In genomic region chr1:6491076-6491449, GRCh38 we compare ENCODE assay signal across 7 cellular contexts. TPM values are rescaled to one million over a fixed set of nuclear protein-coding genes. Genes with fewer than 3 reads are reported as not detected.
DNase-seq lines count a peak whose midpoint lies in the region; TF ChIP-seq lines count a peak whose summit lies in the region.

No MANE protein-coding gene starts in this region.

- H3K4me3 Mint-ChIP-seq in activated T-helper 2 cell treated with anti-CD3 and anti-CD28 coated beads, Interferon-gamma antibody, Interleukin-2, Interleukin-4, amounts not matched to agents 10 μg/mL and 5 μg/mL and 100 μg/mL, durations not matched to agents 14 hours and 24 hours and 36 hours (ENCODE audit: low read depth): peak overlapping the region; percentile 67

- TF ChIP-seq EP300 in stomach (IDR thresholded peaks at IDR 0.05): no peak

- no peak for TF ChIP-seq CTCF in stomach (IDR thresholded peaks at IDR 0.05)

- peak overlapping the region; percentile 54 for H3K27ac Mint-ChIP-seq in activated T-helper 2 cell treated with anti-CD3 and anti-CD28 coated beads, Interferon-gamma antibody, Interleukin-2, Interleukin-4, amounts not matched to agents 10 μg/mL and 5 μg/mL and 100 μg/mL, durations not matched to agents 14 hours and 24 hours and 36 hours

- peaks cover 5% of the 10 kb centered on the region for H3K27me3 ChIP-seq in HUES48 (ENCODE audit: control insufficient read depth, insufficient read depth, low read length)
- H3K27me3 ChIP-seq in iPS-20b (ENCODE audit: insufficient read depth, low read length): peaks cover 10% of the 10 kb centered on the region
- H3K27me3 ChIP-seq in stomach: peaks cover 0 to 32% (median 16%) of the 10 kb centered on the region in 3 donors

- H3K9me3 ChIP-seq in HUES48 (ENCODE audit: control insufficient read depth, insufficient read depth, low read length): no peaks in the 10 kb centered on the region
- no peaks in the 10 kb centered on the region for H3K9me3 ChIP-seq in iPS-20b (ENCODE audit: insufficient read depth, low read depth, low read length)
- no peaks in the 10 kb centered on the region for H3K9me3 ChIP-seq in stomach

- H3K4me3 ChIP-seq in HUES48 (ENCODE audit: low read depth, low read length) (peak overlapping the region; percentile 87), iPS-20b (ENCODE audit: low read length) (peak overlapping the region; percentile 88), stomach (peak overlapping the region; percentile 65 to 84 (median 68))

- peak overlapping the region; percentile 85 for H3K27ac ChIP-seq in HUES48 (ENCODE audit: low read depth, low read length)
- no peak overlapping the region for H3K27ac ChIP-seq in iPS-20b (ENCODE audit: low read length)
- H3K27ac ChIP-seq in stomach: peak overlapping the region; percentile 77 to 88 (median 84)

- H3K4me1 Mint-ChIP-seq in activated T-helper 2 cell treated with anti-CD3 and anti-CD28 coated beads, Interferon-gamma antibody, Interleukin-2, Interleukin-4, amounts not matched to agents 10 μg/mL and 5 μg/mL and 100 μg/mL, durations not matched to agents 14 hours and 24 hours and 36 hours (ENCODE audit: low read depth): peaks cover 10% of the 10 kb centered on the region

- H3K9ac ChIP-seq in HUES48 (ENCODE audit: low read depth, low read length) (peak overlapping the region; percentile 41), iPS-20b (ENCODE audit: low read depth, low read length) (peak overlapping the region; percentile 79; the same call in 1 of the 2 replicates)

- H3K27me3 Mint-ChIP-seq in activated T-helper 2 cell treated with anti-CD3 and anti-CD28 coated beads, Interferon-gamma antibody, Interleukin-2, Interleukin-4, amounts not matched to agents 10 μg/mL and 5 μg/mL and 100 μg/mL, durations not matched to agents 14 hours and 24 hours and 36 hours (ENCODE audit: low read depth): peaks cover 10% of the 10 kb centered on the region

- WGBS in stomach, 5 donors: 23 to 33% (median 26%) methylated on average over 6 of the region's 6 CpGs

- intact Hi-C loops in activated T-helper 2 cell treated with anti-CD3 and anti-CD28 coated beads, Interferon-gamma antibody, Interleukin-2, Interleukin-4, amounts not matched to agents 10 μg/mL and 5 μg/mL and 100 μg/mL, durations not matched to agents 14 hours and 24 hours and 36 hours (cut with micrococcal nuclease): no loop called here
- intact Hi-C loops in stomach (cut with DNase I; ENCODE audit: low total_unique reads): no loop called here

- H3K36me3 Mint-ChIP-seq in activated T-helper 2 cell treated with anti-CD3 and anti-CD28 coated beads, Interferon-gamma antibody, Interleukin-2, Interleukin-4, amounts not matched to agents 10 μg/mL and 5 μg/mL and 100 μg/mL, durations not matched to agents 14 hours and 24 hours and 36 hours (ENCODE audit: low read depth): no peaks in the 10 kb centered on the region

- H3K4me1 ChIP-seq in HUES48 (ENCODE audit: control insufficient read depth, insufficient read depth, low read length): peaks cover 21% of the 10 kb centered on the region
- peaks cover 20% of the 10 kb centered on the region; the same call in 1 of the 2 replicates for H3K4me1 ChIP-seq in iPS-20b (ENCODE audit: insufficient read depth, low read length)
- peaks cover 16 to 52% (median 41%) of the 10 kb centered on the region in 4 donors for H3K4me1 ChIP-seq in stomach

- H3K9me3 Mint-ChIP-seq in activated T-helper 2 cell treated with anti-CD3 and anti-CD28 coated beads, Interferon-gamma antibody, Interleukin-2, Interleukin-4, amounts not matched to agents 10 μg/mL and 5 μg/mL and 100 μg/mL, durations not matched to agents 14 hours and 24 hours and 36 hours: no peaks in the 10 kb centered on the region

- H3K36me3 ChIP-seq in HUES48 (ENCODE audit: control insufficient read depth, insufficient read depth, low read length): no peaks in the 10 kb centered on the region
- H3K36me3 ChIP-seq in iPS-20b (ENCODE audit: insufficient read depth, low read depth, low read length): no peaks in the 10 kb centered on the region
- no peaks in the 10 kb centered on the region for H3K36me3 ChIP-seq in stomach

- no peak for DNase-seq in activated T-helper 2 cell treated with anti-CD3 and anti-CD28 coated beads, Interferon-gamma antibody, Interleukin-2, Interleukin-4, amounts not matched to agents 10 μg/mL and 5 μg/mL and 100 μg/mL, durations not matched to agents 14 hours and 24 hours and 36 hours (ENCODE audit: low spot score)
- DNase-seq in stomach (no peak), HUDEP-2 (lab: John Stamatoyannopoulos, UW; ENCODE audit: unreplicated experiment in 76 of 76) (no peak), AG08395 (ENCODE audit: low spot score) (no peak), NCI-H345 (lab: John Stamatoyannopoulos, UW) (no peak)

- no peak for TF ChIP-seq POLR2A in stomach (IDR thresholded peaks at IDR 0.05)

RNA-seq across cellular contexts. Expression of gene PLEKHG5, which starts 0.4 kb away (rescaled TPM):
- total RNA-seq in activated T-helper 2 cell treated with anti-CD3 and anti-CD28 coated beads, Interferon-gamma antibody, Interleukin-2, Interleukin-4, amounts not matched to agents 10 μg/mL and 5 μg/mL and 100 μg/mL, durations not matched to agents 14 hours and 24 hours and 36 hours: 1.1 and 1.6 TPM in 2 replicates
- total RNA-seq in stomach: 10 to 100 TPM in 2 of 5 donors, 1 to 10 TPM in 3; 4.9 to 58.8 (median 9.8) TPM
- polyA plus RNA-seq in stomach: 1 to 10 TPM; 1.4 to 7.2 (median 1.8) TPM

RNA-seq across cellular contexts. Expression of gene TNFRSF25, which starts 25.1 kb away (rescaled TPM):
- 88.0 and 89.7 TPM in 2 replicates for total RNA-seq in activated T-helper 2 cell treated with anti-CD3 and anti-CD28 coated beads, Interferon-gamma antibody, Interleukin-2, Interleukin-4, amounts not matched to agents 10 μg/mL and 5 μg/mL and 100 μg/mL, durations not matched to agents 14 hours and 24 hours and 36 hours
- 100 to 1,000 TPM in 1 of 5 donors, 10 to 100 TPM in 2, 1 to 10 TPM in 2; 6.1 to 215 (median 21.4) TPM for total RNA-seq in stomach
- polyA plus RNA-seq in stomach: 10 to 100 TPM in 1 of 3 donors, 1 to 10 TPM in 2; 2.7 to 41.6 (median 2.9) TPM
